Comparison of ENCODE assay signal across 8 cellular contexts in genomic region chr2:27959496-27959895, GRCh38.
A peak's percentile ranks its signal among the peaks of the same experiment; 100 is the strongest.
DNase-seq lines count a peak whose midpoint lies in the region; ATAC-seq and TF ChIP-seq lines count a peak whose summit lies in the region.

No MANE protein-coding gene starts in this region.

- peak overlapping the region in 3 of 4 donors; percentile 16 to 40 (median 35) for H3K27ac ChIP-seq in transverse colon

- no peak for TF ChIP-seq POLR2A in transverse colon (IDR thresholded peaks at IDR 0.05)

- WGBS in transverse colon (ENCODE audit: low coverage in 1 of 2), 2 donors: 30 to 51% methylated on average over 4 of the region's 4 CpGs

- DNase-seq in activated naive CD4-positive, alpha-beta T cell treated with anti-CD3 and anti-CD28 coated beads, Interleukin-2, amount 10 ng/mL, durations not matched to agents 7 days and 5 days: no peak
- DNase-seq in activated naive CD4-positive, alpha-beta T cell (lab: John Stamatoyannopoulos, UW): no peak
- no peak for DNase-seq in activated naive CD8-positive, alpha-beta T cell treated with anti-CD3 and anti-CD28 coated beads, Interleukin-2, amount 50 U/mL, for 24 hours
- DNase-seq in left colon: peak in 1 of 2 donors; percentile 16
- DNase-seq in transverse colon: peak; percentile 29
- no peak for DNase-seq in NCI-H774 (lab: John Stamatoyannopoulos, UW)

- H3K36me3 ChIP-seq in transverse colon: no peaks in the 10 kb centered on the region

- ATAC-seq in activated naive CD8-positive, alpha-beta T cell treated with anti-CD3 and anti-CD28 coated beads, Interleukin-2, amount 50 U/mL, for 24 hours: no peak
- ATAC-seq in left colon: peak; percentile 37
- ATAC-seq in HG02759 (IDR thresholded peaks at IDR 0.05; ENCODE audit: unreplicated experiment): no peak
- no peak for ATAC-seq in HG03354 (IDR thresholded peaks at IDR 0.05; ENCODE audit: poor library complexity, severe bottlenecking, unreplicated experiment)

- H3K4me1 Mint-ChIP-seq in activated naive CD4-positive, alpha-beta T cell treated with anti-CD3 and anti-CD28 coated beads, Interleukin-2, amount 10 ng/mL, durations not matched to agents 7 days and 5 days: peaks cover 76% of the 10 kb centered on the region
- peaks cover 74% of the 10 kb centered on the region for H3K4me1 Mint-ChIP-seq in activated naive CD8-positive, alpha-beta T cell treated with anti-CD3 and anti-CD28 coated beads, Interleukin-2, amount 50 U/mL, for 24 hours

- in situ Hi-C loops in transverse colon (cut with MboI; ENCODE audit: low pct_ligation_motif_present in 1 of 4, low pct_unique_long_range_greater_than_20kb in 1 of 4, low sequenced_read_pairs in 3 of 4): no loop called here

- H3K27me3 Mint-ChIP-seq in activated naive CD4-positive, alpha-beta T cell treated with anti-CD3 and anti-CD28 coated beads, Interleukin-2, amount 10 ng/mL, durations not matched to agents 7 days and 5 days: no peaks in the 10 kb centered on the region
- H3K27me3 Mint-ChIP-seq in activated naive CD8-positive, alpha-beta T cell treated with anti-CD3 and anti-CD28 coated beads, Interleukin-2, amount 50 U/mL, for 24 hours: no peaks in the 10 kb centered on the region

- no peaks in the 10 kb centered on the region for H3K27me3 ChIP-seq in transverse colon

- peak overlapping the region; percentile 79 for H3K27ac Mint-ChIP-seq in activated naive CD4-positive, alpha-beta T cell treated with anti-CD3 and anti-CD28 coated beads, Interleukin-2, amount 10 ng/mL, durations not matched to agents 7 days and 5 days
- peak overlapping the region; percentile 11 for H3K27ac Mint-ChIP-seq in activated naive CD8-positive, alpha-beta T cell treated with anti-CD3 and anti-CD28 coated beads, Interleukin-2, amount 50 U/mL, for 24 hours

- H3K9me3 ChIP-seq in transverse colon: no peaks in the 10 kb centered on the region

- TF ChIP-seq CTCF in transverse colon (IDR thresholded peaks at IDR 0.05): no peak

- intact Hi-C loops in left colon (cut with DNase I, micrococcal nuclease) (no loop called here), transverse colon (cut with DNase I; ENCODE audit: low total_unique reads) (no loop called here)

- CTCF ChIA-PET in activated naive CD4-positive, alpha-beta T cell treated with anti-CD3 and anti-CD28 coated beads, Interleukin-2, amount 10 ng/mL, durations not matched to agents 7 days and 5 days (lab: Charles Lee): no interaction called here

- peaks cover 9% of the 10 kb centered on the region for H3K9me3 Mint-ChIP-seq in activated naive CD4-positive, alpha-beta T cell treated with anti-CD3 and anti-CD28 coated beads, Interleukin-2, amount 10 ng/mL, durations not matched to agents 7 days and 5 days
- H3K9me3 Mint-ChIP-seq in activated naive CD8-positive, alpha-beta T cell treated with anti-CD3 and anti-CD28 coated beads, Interleukin-2, amount 50 U/mL, for 24 hours: no peaks in the 10 kb centered on the region

- peaks cover 4 to 47% (median 30%) of the 10 kb centered on the region in 4 donors for H3K4me1 ChIP-seq in transverse colon

- H3K36me3 Mint-ChIP-seq in activated naive CD4-positive, alpha-beta T cell treated with anti-CD3 and anti-CD28 coated beads, Interleukin-2, amount 10 ng/mL, durations not matched to agents 7 days and 5 days: peaks cover 40% of the 10 kb centered on the region
- H3K36me3 Mint-ChIP-seq in activated naive CD8-positive, alpha-beta T cell treated with anti-CD3 and anti-CD28 coated beads, Interleukin-2, amount 50 U/mL, for 24 hours (ENCODE audit: low read depth): peaks cover 13% of the 10 kb centered on the region

- H3K4me3 Mint-ChIP-seq in activated naive CD4-positive, alpha-beta T cell treated with anti-CD3 and anti-CD28 coated beads, Interleukin-2, amount 10 ng/mL, durations not matched to agents 7 days and 5 days: no peak overlapping the region
- H3K4me3 Mint-ChIP-seq in activated naive CD8-positive, alpha-beta T cell treated with anti-CD3 and anti-CD28 coated beads, Interleukin-2, amount 50 U/mL, for 24 hours: no peak overlapping the region

- no peak overlapping the region for H3K4me3 ChIP-seq in transverse colon

- no peak for TF ChIP-seq EP300 in transverse colon (IDR thresholded peaks at IDR 0.05; ENCODE audit: low read depth)
